8 cellular contexts compared by ENCODE assay signal in genomic region chr1:1291611-1292441, GRCh38.
DNase-seq lines count a peak whose midpoint lies in the region; ATAC-seq lines count a peak whose summit lies in the region.

No MANE protein-coding gene starts in this region.

- H3K27me3 ChIP-seq in layer of hippocampus (ENCODE audit: control insufficient read depth, insufficient read depth, low read length): no peaks in the 10 kb centered on the region

- DNase-seq in stimulated activated CD4-positive, alpha-beta T cell treated with anti-CD3 and anti-CD28 coated beads, Interleukin-12 subunit alpha, Interleukin-12 subunit beta, amount 100 ng/mL, for 4 hours: peak; percentile 69
- no peak for DNase-seq in stimulated activated CD4-positive, alpha-beta T cell treated with anti-CD3 and anti-CD28 coated beads, Interleukin-2, amount 100 ng/mL, for 48 hours
- peak; percentile 55 to 58 for DNase-seq in NCI-H1930 (lab: John Stamatoyannopoulos, UW)
- peak; percentile 39 for DNase-seq in UCSD-AML1 (lab: John Stamatoyannopoulos, UW; ENCODE audit: unreplicated experiment)
- peak; percentile 69 to 80 for DNase-seq in T47D (ENCODE audit: low read depth in 1 of 2, low spot score in 1 of 2)
- DNase-seq in stimulated activated CD8-positive, alpha-beta memory T cell treated with anti-CD3 and anti-CD28 coated beads, Interleukin-4, amount 100 ng/mL, for 24 hours (ENCODE audit: low read depth): peak; percentile 42

- peak overlapping the region; percentile 38 for H3K27ac ChIP-seq in layer of hippocampus (ENCODE audit: low read depth, low read length)

- ATAC-seq in HG02884 (IDR thresholded peaks at IDR 0.05; ENCODE audit: unreplicated experiment): no peak

- in situ Hi-C loops in T47D (cut with HindIII; ENCODE audit: low pct_unique_long_range_greater_than_20kb, low sequenced_read_pairs): no loop called here

Comparison
In these comparisons a context has a peak if more than half of its experiments do, and no peak if none do; other contexts are left out.
1. DNase-seq: peak in stimulated activated CD4-positive, alpha-beta T cell treated with anti-CD3 and anti-CD28 coated beads, Interleukin-12 subunit alpha, Interleukin-12 subunit beta, amount 100 ng/mL, for 4 hours (single experiment), NCI-H1930 (2 of 2), UCSD-AML1 (single experiment), T47D (2 of 2) and stimulated activated CD8-positive, alpha-beta memory T cell treated with anti-CD3 and anti-CD28 coated beads, Interleukin-4, amount 100 ng/mL, for 24 hours (single experiment); none in stimulated activated CD4-positive, alpha-beta T cell treated with anti-CD3 and anti-CD28 coated beads, Interleukin-2, amount 100 ng/mL, for 48 hours (0 of 2).